In the genomic region with DNA sequence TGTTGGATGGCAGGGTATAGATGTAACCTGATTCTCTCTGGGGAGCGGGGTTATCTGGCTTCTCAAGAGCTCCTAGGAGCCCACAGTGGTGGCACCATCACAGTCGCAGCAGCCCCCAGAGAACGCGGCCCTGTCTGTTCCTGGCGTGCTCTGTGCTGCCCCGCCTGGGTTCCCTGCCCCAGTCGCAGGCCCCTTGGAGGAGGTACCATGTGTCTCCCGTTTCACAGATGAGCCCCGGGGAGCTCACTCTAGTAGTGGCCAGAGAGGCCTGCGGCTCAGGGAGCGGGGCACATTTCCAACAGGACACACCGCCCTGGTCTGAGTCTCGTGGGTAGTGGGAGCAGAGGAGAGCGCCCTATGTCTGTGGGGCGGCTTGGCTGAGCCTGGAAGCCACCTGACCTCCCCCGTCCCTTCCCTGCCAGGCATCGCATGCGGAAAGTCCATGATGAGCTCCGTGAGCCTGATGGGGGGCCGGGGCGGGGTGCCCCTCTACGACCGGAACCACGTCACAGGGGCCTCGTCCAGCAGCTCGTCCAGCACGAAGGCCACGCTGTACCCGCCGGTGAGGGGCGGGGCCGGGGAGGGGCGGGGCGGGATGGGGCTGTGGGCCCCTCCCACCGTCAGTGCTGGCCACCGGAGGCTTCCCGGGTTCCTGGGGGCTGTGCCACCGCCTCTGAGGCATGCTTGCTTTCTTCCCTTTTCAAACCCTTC, we compare ENCODE assay signal across 17 cellular contexts. TPM values are rescaled to one million over a fixed set of nuclear protein-coding genes. Genes with fewer than 3 reads are reported as not detected.
DNase-seq lines count a peak whose midpoint lies in the region; ATAC-seq and TF ChIP-seq lines count a peak whose summit lies in the region.
"Had no signal": no experiment of that assay in that cellular context is flagged by ENCODE, and none has a peak within 500 bp of the region (broad histone marks: within the 10 kb centered on the region; RNA-seq: fewer than 3 reads in every experiment).

No MANE protein-coding gene starts in this region.

- H3K79me2 ChIP-seq in MM.1S (ENCODE audit: low read length) = no peaks in the 10 kb centered on the region

- no peak overlapping the region for H2AFZ ChIP-seq in MM.1S (ENCODE audit: low read length)

- H3K4me1 ChIP-seq in Caco-2 (no peaks in the 10 kb centered on the region), prostate gland (replicated peaks) (no peaks in the 10 kb centered on the region), MM.1S (ENCODE audit: low read length) (no peaks in the 10 kb centered on the region)

- H3K4me2 ChIP-seq in MM.1S (ENCODE audit: low read depth, low read length) = no peak overlapping the region

- no TSS peak for BruUV-seq in Caco-2 (replicated peaks; lab: Mats Ljungman, UMichigan)

- TF ChIP-seq CTCF in Caco-2 (IDR thresholded peaks at IDR 0.05; ENCODE audit: insufficient read depth in 1 of 2, low read depth in 1 of 2, low read length in 1 of 2, severe bottlenecking in 1 of 2, unreplicated experiment in 1 of 2) (no peak), WTC11 (IDR thresholded peaks at IDR 0.05) (no peak), glutamatergic neuron (IDR thresholded peaks at IDR 0.05; ENCODE audit: partially characterized antibody, unreplicated experiment) (no peak), prostate gland (IDR thresholded peaks at IDR 0.05) (no peak), MM.1S (IDR thresholded peaks at IDR 0.05; ENCODE audit: low read length) (no peak)

- H3K9me2 ChIP-seq in MM.1S (replicated peaks; ENCODE audit: insufficient read depth, low read length) = no peaks in the 10 kb centered on the region

- H3K36me3 Mint-ChIP-seq in Caco-2 (ENCODE audit: insufficient read depth, unreplicated experiment) (peaks cover 60% of the 10 kb centered on the region), WTC11 (peaks cover 14% of the 10 kb centered on the region), glutamatergic neuron (ENCODE audit: unreplicated experiment) (no peaks in the 10 kb centered on the region)
- H3K36me3 Mint-ChIP-seq in activated naive CD4-positive, alpha-beta T cell treated with anti-CD3 and anti-CD28 coated beads for 36 hours (ENCODE audit: low read depth) = no peaks in the 10 kb centered on the region

- H3F3A ChIP-seq in MM.1S (ENCODE audit: insufficient read depth, low read length) = no peaks in the 10 kb centered on the region

- intact Hi-C loops in Caco-2 (cut with micrococcal nuclease; ENCODE audit: unreplicated experiment) = no loop called here
- intact Hi-C loops in prostate gland (cut with DNase I) = loop anchor here (5.0 kb wide), 1 partner anchor 57 kb away; no protein-coding TSS in a partner anchor
- intact Hi-C loops in activated naive CD4-positive, alpha-beta T cell treated with anti-CD3 and anti-CD28 coated beads for 36 hours (cut with micrococcal nuclease) = no loop called here

- ATAC-seq in WTC11 = peak; percentile 73
- ATAC-seq: activated CD4-positive, alpha-beta T cell treated with anti-CD3 and anti-CD28 coated beads for 36 hours; left cardiac atrium; SK-N-SH treated with all-trans-retinoic acid at 6 μM for 48 hours had no signal

- no peak for DNase-seq in Caco-2
- no peak for DNase-seq in WTC11 (ENCODE audit: low spot score)
- DNase-seq in glutamatergic neuron = no peak
- DNase-seq in prostate gland (ENCODE audit: low spot score) = no peak
- no peak for DNase-seq in activated naive CD4-positive, alpha-beta T cell treated with anti-CD3 and anti-CD28 coated beads for 36 hours
- DNase-seq in islet precursor cell = no peak
- DNase-seq in MM.1S = no peak
- DNase-seq in activated gamma-delta T cell (lab: John Stamatoyannopoulos, UW) = no peak
- DNase-seq: activated CD4-positive, alpha-beta T cell treated with anti-CD3 and anti-CD28 coated beads for 36 hours; activated effector memory CD4-positive, alpha-beta T cell treated with anti-CD3 and anti-CD28 coated beads, Interleukin-2, amount 50 U/mL, for 16 hours; amygdala; KG1; left cardiac atrium; NCI-H1048; upper lobe of left lung had no signal

- no peaks in the 10 kb centered on the region for H3K27me3 Mint-ChIP-seq in Caco-2 (ENCODE audit: insufficient read depth, unreplicated experiment)
- no peaks in the 10 kb centered on the region for H3K27me3 Mint-ChIP-seq in WTC11 (ENCODE audit: low read depth)
- H3K27me3 Mint-ChIP-seq in glutamatergic neuron (ENCODE audit: unreplicated experiment) = peaks cover 11% of the 10 kb centered on the region
- no peaks in the 10 kb centered on the region for H3K27me3 Mint-ChIP-seq in activated naive CD4-positive, alpha-beta T cell treated with anti-CD3 and anti-CD28 coated beads for 36 hours (ENCODE audit: low read depth)
- H3K27me3 Mint-ChIP-seq: activated CD4-positive, alpha-beta T cell treated with anti-CD3 and anti-CD28 coated beads for 36 hours; stimulated activated naive CD8-positive, alpha-beta T cell treated with anti-CD3 and anti-CD28 coated beads, Interleukin-15, Interleukin-2, amounts not matched to agents 100 ng/mL and 50 ng/mL, for 24 hours had no signal

- H3K4me1 Mint-ChIP-seq in Caco-2 (ENCODE audit: low read depth, unreplicated experiment) = no peaks in the 10 kb centered on the region
- peaks cover 18% of the 10 kb centered on the region for H3K4me1 Mint-ChIP-seq in WTC11
- peaks cover 22% of the 10 kb centered on the region for H3K4me1 Mint-ChIP-seq in glutamatergic neuron (ENCODE audit: low read depth, unreplicated experiment)
- no peaks in the 10 kb centered on the region for H3K4me1 Mint-ChIP-seq in activated naive CD4-positive, alpha-beta T cell treated with anti-CD3 and anti-CD28 coated beads for 36 hours (ENCODE audit: low read depth)
- H3K4me1 Mint-ChIP-seq: activated CD4-positive, alpha-beta T cell treated with anti-CD3 and anti-CD28 coated beads for 36 hours had no signal

- 52% methylated on average over 37 of the region's 38 CpGs for WGBS in prostate gland

- H3K27ac Mint-ChIP-seq in Caco-2 (ENCODE audit: unreplicated experiment) (peak overlapping the region; percentile 12), WTC11 (no peak overlapping the region), glutamatergic neuron (ENCODE audit: unreplicated experiment) (peak overlapping the region; percentile 22)
- H3K27ac Mint-ChIP-seq in activated naive CD4-positive, alpha-beta T cell treated with anti-CD3 and anti-CD28 coated beads for 36 hours = no peak overlapping the region
- H3K27ac Mint-ChIP-seq: activated CD4-positive, alpha-beta T cell treated with anti-CD3 and anti-CD28 coated beads for 36 hours; stimulated activated naive CD8-positive, alpha-beta T cell treated with anti-CD3 and anti-CD28 coated beads, Interleukin-15, Interleukin-2, amounts not matched to agents 100 ng/mL and 50 ng/mL, for 24 hours had no signal

- no peaks in the 10 kb centered on the region for H3K27me3 ChIP-seq in Caco-2 (replicated peaks; ENCODE audit: control insufficient read depth, insufficient read depth, low read length)
- no peaks in the 10 kb centered on the region for H3K27me3 ChIP-seq in prostate gland (replicated peaks; ENCODE audit: insufficient read depth)
- H3K27me3 ChIP-seq in MM.1S (replicated peaks; ENCODE audit: insufficient read depth, low read length) = no peaks in the 10 kb centered on the region
- H3K27me3 ChIP-seq: upper lobe of left lung had no signal

- POLR2A ChIA-PET in Caco-2 (lab: Charles Lee) = no interaction called here
- POLR2A ChIA-PET in WTC11 (lab: Charles Lee) = interaction anchor here (1.2 kb wide), 1 partner anchor 20 kb away, joined by 4 read pairs; no protein-coding TSS in a partner anchor

- H3K9me3 Mint-ChIP-seq in Caco-2 (ENCODE audit: unreplicated experiment) (no peaks in the 10 kb centered on the region), WTC11 (no peaks in the 10 kb centered on the region), glutamatergic neuron (ENCODE audit: unreplicated experiment) (peaks cover 9% of the 10 kb centered on the region)
- no peaks in the 10 kb centered on the region for H3K9me3 Mint-ChIP-seq in activated naive CD4-positive, alpha-beta T cell treated with anti-CD3 and anti-CD28 coated beads for 36 hours
- H3K9me3 Mint-ChIP-seq: stimulated activated naive CD8-positive, alpha-beta T cell treated with anti-CD3 and anti-CD28 coated beads, Interleukin-15, Interleukin-2, amounts not matched to agents 100 ng/mL and 50 ng/mL, for 24 hours had no signal

- H3K36me3 ChIP-seq in Caco-2 (ENCODE audit: control insufficient read depth, insufficient read depth, low read length) (peaks cover 14% of the 10 kb centered on the region), prostate gland (no peaks in the 10 kb centered on the region), MM.1S (replicated peaks; ENCODE audit: insufficient read depth, low read length) (no peaks in the 10 kb centered on the region)

- H3K27ac ChIP-seq in prostate gland (peak overlapping the region; percentile 37 to 62), MM.1S (ENCODE audit: low read length) (no peak overlapping the region)

- no peaks in the 10 kb centered on the region for H3K9me3 ChIP-seq in Caco-2
- no peaks in the 10 kb centered on the region for H3K9me3 ChIP-seq in prostate gland
- H3K9me3 ChIP-seq in MM.1S (replicated peaks; ENCODE audit: insufficient read depth, low read length) = no peaks in the 10 kb centered on the region
- H3K9me3 ChIP-seq: upper lobe of left lung had no signal

- CTCF ChIA-PET in Caco-2 (lab: Charles Lee) (no interaction called here), WTC11 (lab: Charles Lee) (interaction anchor here (0.7 to 1.9 kb wide), 4 partner anchors 10 to 182 kb away, joined by 3 to 5 read pairs (median 5); no protein-coding TSS in a partner anchor)
- CTCF ChIA-PET in activated naive CD4-positive, alpha-beta T cell treated with anti-CD3 and anti-CD28 coated beads for 36 hours (lab: Charles Lee) = no interaction called here

- H4K20me1 ChIP-seq in MM.1S (ENCODE audit: insufficient read depth, low read length) = no peaks in the 10 kb centered on the region

- H3K4me3 ChIP-seq in Caco-2 (ENCODE audit: low read depth, low read length) = no peak overlapping the region
- no peak overlapping the region for H3K4me3 ChIP-seq in prostate gland
- H3K4me3 ChIP-seq in MM.1S (ENCODE audit: low read length) = no peak overlapping the region
- H3K4me3 ChIP-seq: upper lobe of left lung had no signal

- H3K9ac ChIP-seq in MM.1S (ENCODE audit: low read length) = no peak overlapping the region

- H3K4me3 Mint-ChIP-seq in Caco-2 (ENCODE audit: unreplicated experiment) (no peak overlapping the region), WTC11 (no peak overlapping the region), glutamatergic neuron (ENCODE audit: unreplicated experiment) (no peak overlapping the region)
- no peak overlapping the region for H3K4me3 Mint-ChIP-seq in activated naive CD4-positive, alpha-beta T cell treated with anti-CD3 and anti-CD28 coated beads for 36 hours
- H3K4me3 Mint-ChIP-seq: activated CD4-positive, alpha-beta T cell treated with anti-CD3 and anti-CD28 coated beads for 36 hours; stimulated activated naive CD8-positive, alpha-beta T cell treated with anti-CD3 and anti-CD28 coated beads, Interleukin-15, Interleukin-2, amounts not matched to agents 100 ng/mL and 50 ng/mL, for 24 hours had no signal

- TF ChIP-seq POLR2A in prostate gland (IDR thresholded peaks at IDR 0.05) = no peak

TF ChIP-seq in WTC11, 78 proteins besides CTCF, POLR2A, EP300 and RAD21 (continues in another document):
- peak; percentile 24; the same call in 1 of the 2 replicates for TF ChIP-seq ZNF121 (CRISPR knock-in tag; IDR thresholded peaks at IDR 0.05)

RNA-seq across cellular contexts. Expression of a gene that starts 21.0 kb away (rescaled TPM):
- total RNA-seq in Caco-2 (2022) = 271 and 276 TPM in 2 replicates
- 124 to 138 TPM (median 132 TPM) in 3 replicates for total RNA-seq in WTC11 (2021)
- total RNA-seq in glutamatergic neuron (ENCODE audit: unreplicated experiment) = 312 TPM
- total RNA-seq in prostate gland = 100 to 1,000 TPM; 118 to 146 TPM
- total RNA-seq in activated naive CD4-positive, alpha-beta T cell treated with anti-CD3 and anti-CD28 coated beads for 36 hours = 10 to 100 TPM; 84.7 to 87.0 TPM

Comparison
In these comparisons a context has a peak if more than half of its experiments do, and no peak if none do; other contexts are left out.
1. H3K27ac Mint-ChIP-seq: peak in Caco-2 (single experiment) and glutamatergic neuron (single experiment); none in WTC11 (single experiment) and activated naive CD4-positive, alpha-beta T cell treated with anti-CD3 and anti-CD28 coated beads for 36 hours (single experiment).